ENCODE assay signal across 7 cellular contexts in the genomic region with DNA sequence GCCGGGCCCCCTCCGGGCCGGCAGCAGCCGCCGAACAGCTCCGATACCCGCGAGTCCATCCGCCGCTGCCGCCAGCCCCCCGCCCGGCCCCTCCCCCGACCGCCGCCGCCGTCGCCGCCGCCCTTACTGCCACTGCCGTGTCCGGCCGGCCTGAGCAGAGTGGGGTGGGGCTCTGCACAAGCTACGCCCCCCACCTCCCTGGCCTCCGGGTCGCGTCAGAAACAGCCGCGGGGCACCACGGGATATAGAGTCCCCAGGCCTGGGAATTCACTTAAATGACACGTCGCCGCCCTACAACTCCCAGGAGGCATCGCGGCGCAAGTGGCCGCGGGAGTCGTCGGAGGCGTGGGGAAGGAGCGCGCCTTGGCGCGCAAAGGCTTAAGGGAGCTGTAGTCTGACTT.
DNase-seq lines count a peak whose midpoint lies in the region; ATAC-seq and TF ChIP-seq lines count a peak whose summit lies in the region.

TSS of gene GTPBP2 (minus strand) at position 161 of the 401 bp plus-strand sequence. CDS start at position 59, 102 bp downstream.

- peak; percentile 93 for DNase-seq in NCI-H2029 treated with DMSO at 0.1 percent for 48 hours (lab: John Stamatoyannopoulos, UW)
- peak; percentile 98 for DNase-seq in T1000 (lab: John Stamatoyannopoulos, UW)
- peak; percentile 100 for DNase-seq in astrocyte of the hippocampus (ENCODE audit: low read depth, low spot score)
- peak; percentile 99 for DNase-seq in hippocampal formation (lab: John Stamatoyannopoulos, UW)
- peak; percentile 97 for DNase-seq in retinal pigment epithelial cell (ENCODE audit: low read depth)

- no peak for TF ChIP-seq POLR2A in GM18505 (IDR thresholded peaks at IDR 0.05; ENCODE audit: borderline replicate concordance, extremely low read depth, insufficient read depth, insufficient read length)

- peak; percentile 81 for ATAC-seq in GM18505 (IDR thresholded peaks at IDR 0.05; ENCODE audit: unreplicated experiment)
- peak; percentile 82 for ATAC-seq in HG02981 (IDR thresholded peaks at IDR 0.05; ENCODE audit: unreplicated experiment)

- TF ChIP-seq CTCF in retinal pigment epithelial cell (conservative IDR thresholded peaks at IDR 0.05; ENCODE audit: low read depth, low read length) = no peak

- peak within 1 kb of the TSS; percentile 95 for H3K4me3 ChIP-seq in retinal pigment epithelial cell (ENCODE audit: low read length)

Comparison
In these comparisons a context has a peak if more than half of its experiments do, and no peak if none do; other contexts are left out.
1. Peak in every context shown above with its lines: DNase-seq, ATAC-seq and H3K4me3 ChIP-seq.